In the genomic region with DNA sequence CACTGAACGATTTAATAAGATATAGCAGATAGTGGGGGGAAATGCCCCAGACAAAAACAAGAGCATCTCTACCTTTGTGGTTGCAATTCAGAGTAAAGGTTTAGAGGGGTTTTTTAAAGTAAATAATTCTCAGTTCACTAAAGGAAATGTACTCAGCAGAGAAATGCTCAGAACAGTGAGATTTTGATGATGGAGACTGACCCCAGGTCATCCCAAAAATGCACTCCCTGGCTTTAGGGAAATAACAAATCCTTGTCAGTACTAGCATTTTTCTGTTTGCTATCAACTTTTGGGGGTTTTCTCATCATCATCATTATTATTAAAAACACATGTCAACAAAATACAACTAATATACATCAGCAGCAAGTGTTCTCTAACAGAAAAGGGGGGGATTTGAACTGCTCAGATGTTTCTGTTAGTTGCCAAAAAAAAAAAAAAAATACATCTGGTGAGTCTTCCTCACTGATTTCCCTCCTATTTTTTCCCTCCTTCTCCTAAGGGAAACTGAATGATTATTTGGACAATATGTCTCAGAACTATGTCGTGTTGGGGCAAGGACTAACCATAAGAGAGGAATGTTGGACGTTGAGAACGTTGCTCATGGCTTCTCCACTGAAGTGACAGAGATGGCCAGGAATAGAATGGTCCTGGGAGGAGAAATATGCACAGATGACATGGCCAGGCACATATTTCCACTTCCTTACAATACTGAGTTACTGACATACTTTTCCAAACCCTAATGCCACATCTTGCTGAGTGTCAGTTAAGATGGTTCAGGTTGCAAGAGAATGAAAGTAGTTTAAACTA, we compare ENCODE assay signal across 15 cellular contexts.
"Had no signal": no experiment of that assay in that cellular context is flagged by ENCODE, and none has a peak within 500 bp of the region (broad histone marks: within the 10 kb centered on the region; RNA-seq: fewer than 3 reads in every experiment).

No MANE protein-coding gene starts in this region.

- H3K27ac ChIP-seq: epithelial cell of prostate, right lobe of liver, thyroid gland had no signal

- H3K27me3 Mint-ChIP-seq: central memory CD8-positive, alpha-beta T cell; memory B cell; stimulated activated naive CD8-positive, alpha-beta T cell treated with anti-CD3 and anti-CD28 coated beads, Interleukin-15, amount 100 ng/mL, for 72 hours had no signal

- H3K36me3 ChIP-seq: adrenal gland, right lobe of liver, thyroid gland had no signal

- H3K9me3 ChIP-seq: adrenal gland, right lobe of liver, thyroid gland had no signal

- H3K4me1 Mint-ChIP-seq: central memory CD8-positive, alpha-beta T cell; memory B cell; stimulated activated naive CD8-positive, alpha-beta T cell treated with anti-CD3 and anti-CD28 coated beads, Interleukin-15, amount 100 ng/mL, for 72 hours had no signal

- H3K4me1 ChIP-seq: adrenal gland, right lobe of liver, thyroid gland had no signal

- ATAC-seq: activated CD4-positive, CD25-positive, alpha-beta regulatory T cell treated with anti-CD3 and anti-CD28 coated beads, Interleukin-2, amount 50 U/mL, for 24 hours; right lobe of liver; stimulated activated naive CD8-positive, alpha-beta T cell treated with anti-CD3 and anti-CD28 coated beads, Interleukin-15, amount 100 ng/mL, for 72 hours had no signal

- H3K27me3 ChIP-seq: adrenal gland, right lobe of liver, thyroid gland had no signal

- DNase-seq: activated naive CD4-positive, alpha-beta T cell treated with anti-CD3 and anti-CD28 coated beads, Interleukin-2, amount 50 U/mL, for 16 hours; adrenal gland; cortex of kidney; effector CD8-positive, alpha-beta T cell; nephron progenitor cell; right lobe of liver; stimulated activated CD4-positive, alpha-beta T cell treated with anti-CD3 and anti-CD28 coated beads, Interleukin-15, amount 100 ng/mL, for 24 hours; stimulated activated CD4-positive, alpha-beta T cell treated with anti-CD3 and anti-CD28 coated beads, Interleukin-4, amount 100 ng/mL, for 24 hours; stimulated activated naive CD8-positive, alpha-beta T cell treated with anti-CD3 and anti-CD28 coated beads, Interleukin-15, amount 100 ng/mL, for 72 hours; thyroid gland had no signal

- H3K4me3 Mint-ChIP-seq: central memory CD8-positive, alpha-beta T cell; memory B cell; nephron progenitor cell; stimulated activated naive CD8-positive, alpha-beta T cell treated with anti-CD3 and anti-CD28 coated beads, Interleukin-15, amount 100 ng/mL, for 72 hours had no signal

- H3K36me3 Mint-ChIP-seq: memory B cell had no signal

- H3K27ac Mint-ChIP-seq: activated T-helper 2 cell treated with anti-CD3 and anti-CD28 coated beads, Interferon-gamma antibody, Interleukin-2, Interleukin-4, amounts not matched to agents 10 μg/mL and 5 μg/mL and 100 μg/mL, durations not matched to agents 14 hours and 24 hours and 36 hours; memory B cell; nephron progenitor cell; stimulated activated naive CD8-positive, alpha-beta T cell treated with anti-CD3 and anti-CD28 coated beads, Interleukin-15, amount 100 ng/mL, for 72 hours had no signal

- H3K4me3 ChIP-seq: adrenal gland, right lobe of liver, thyroid gland had no signal

- H3K9me3 Mint-ChIP-seq: activated T-helper 2 cell treated with anti-CD3 and anti-CD28 coated beads, Interferon-gamma antibody, Interleukin-2, Interleukin-4, amounts not matched to agents 10 μg/mL and 5 μg/mL and 100 μg/mL, durations not matched to agents 14 hours and 24 hours and 36 hours; central memory CD8-positive, alpha-beta T cell; memory B cell; nephron progenitor cell; stimulated activated naive CD8-positive, alpha-beta T cell treated with anti-CD3 and anti-CD28 coated beads, Interleukin-15, amount 100 ng/mL, for 72 hours had no signal
